Comparison of ENCODE assay signal across 8 cellular contexts in genomic region chr1:64956733-64957441, GRCh38. TPM values are rescaled to one million over a fixed set of nuclear protein-coding genes. Genes with fewer than 3 reads are reported as not detected.
DNase-seq lines count a peak whose midpoint lies in the region; ATAC-seq and TF ChIP-seq lines count a peak whose summit lies in the region.

No MANE protein-coding gene starts in this region.

- no peaks in the 10 kb centered on the region for H3K36me3 ChIP-seq in CD4-positive, alpha-beta memory T cell (ENCODE audit: insufficient read depth, low read length)
- H3K36me3 ChIP-seq in gastrocnemius medialis (no peaks in the 10 kb centered on the region), Caco-2 (ENCODE audit: control insufficient read depth, insufficient read depth, low read length) (no peaks in the 10 kb centered on the region)

- no peaks in the 10 kb centered on the region for H3K9me3 Mint-ChIP-seq in CD4-positive, alpha-beta memory T cell
- no peaks in the 10 kb centered on the region for H3K9me3 Mint-ChIP-seq in activated T-helper 1 cell treated with anti-CD3 and anti-CD28 coated beads, Interleukin-12 subunit alpha, Interleukin-12 subunit beta, Interleukin-2, Interleukin-4 antibody, amounts not matched to agents 30 ng/mL and 10 ng/mL and 1 ng/mL, durations not matched to agents 14 hours and 24 hours and 36 hours
- H3K9me3 Mint-ChIP-seq in Caco-2 (ENCODE audit: unreplicated experiment) = no peaks in the 10 kb centered on the region

- peaks cover 15 to 51% (median 33%) of the 10 kb centered on the region in 4 donors for H3K4me1 Mint-ChIP-seq in CD4-positive, alpha-beta memory T cell
- H3K4me1 Mint-ChIP-seq in activated T-helper 1 cell treated with anti-CD3 and anti-CD28 coated beads, Interleukin-12 subunit alpha, Interleukin-12 subunit beta, Interleukin-2, Interleukin-4 antibody, amounts not matched to agents 30 ng/mL and 10 ng/mL and 1 ng/mL, durations not matched to agents 14 hours and 24 hours and 36 hours (ENCODE audit: low read depth) = peaks cover 63% of the 10 kb centered on the region
- H3K4me1 Mint-ChIP-seq in Caco-2 (ENCODE audit: low read depth, unreplicated experiment) = peaks cover 9% of the 10 kb centered on the region

- BruUV-seq in Caco-2 (replicated peaks; lab: Mats Ljungman, UMichigan) = no TSS peak

- peaks cover 99% of the 10 kb centered on the region for H3K4me1 ChIP-seq in CD4-positive, alpha-beta memory T cell (ENCODE audit: insufficient read depth, low read length)
- H3K4me1 ChIP-seq in gastrocnemius medialis (peaks cover 60 to 87% of the 10 kb centered on the region in 2 donors), Caco-2 (peaks cover 13% of the 10 kb centered on the region)

- peak; percentile 88 for ATAC-seq in GM19395 (IDR thresholded peaks at IDR 0.05; ENCODE audit: unreplicated experiment)
- ATAC-seq in HG03196 (IDR thresholded peaks at IDR 0.05; ENCODE audit: unreplicated experiment) = peak; percentile 83
- no peak for ATAC-seq in gastrocnemius medialis

- POLR2A ChIA-PET in CD4-positive, alpha-beta memory T cell (lab: Charles Lee; ENCODE audit: partially characterized antibody) = interaction anchor here (0.7 to 3.1 kb wide), 4 partner anchors 9 to 111 kb away, joined by 3 to 22 read pairs (median 4); partner anchors contain the start of gene JAK1
- POLR2A ChIA-PET in Caco-2 (lab: Charles Lee) = interaction anchor here (0.5 kb wide), 1 partner anchor 79 kb away, joined by 3 read pairs; no protein-coding TSS in a partner anchor

- intact Hi-C loops in CD4-positive, alpha-beta memory T cell (cut with micrococcal nuclease) = loop anchor here (1.0 kb wide), 1 partner anchor 7 kb away; no protein-coding TSS in a partner anchor
- intact Hi-C loops in activated T-helper 1 cell treated with anti-CD3 and anti-CD28 coated beads, Interleukin-12 subunit alpha, Interleukin-12 subunit beta, Interleukin-2, Interleukin-4 antibody, amounts not matched to agents 30 ng/mL and 10 ng/mL and 1 ng/mL, durations not matched to agents 14 hours and 24 hours and 36 hours (cut with micrococcal nuclease) = loop anchor here (1.0 kb wide), 4 partner anchors 9 to 35 kb away; partner anchors contain the start of gene JAK1
- intact Hi-C loops in gastrocnemius medialis (cut with DNase I; ENCODE audit: low total_unique reads) (no loop called here), Caco-2 (cut with micrococcal nuclease; ENCODE audit: unreplicated experiment) (no loop called here)

- CTCF ChIA-PET in CD4-positive, alpha-beta memory T cell (lab: Charles Lee; ENCODE audit: partially characterized antibody) = interaction anchor here (0.6 kb wide), 1 partner anchor 133 kb away, joined by 3 read pairs; no protein-coding TSS in a partner anchor
- CTCF ChIA-PET in Caco-2 (lab: Charles Lee) = no interaction called here

- no peak for TF ChIP-seq POLR2A in gastrocnemius medialis (IDR thresholded peaks at IDR 0.05)

- H3K27me3 ChIP-seq in CD4-positive, alpha-beta memory T cell (ENCODE audit: insufficient read depth, low read length) = no peaks in the 10 kb centered on the region
- H3K27me3 ChIP-seq in gastrocnemius medialis (no peaks in the 10 kb centered on the region), Caco-2 (replicated peaks; ENCODE audit: control insufficient read depth, insufficient read depth, low read length) (no peaks in the 10 kb centered on the region)

- in situ Hi-C loops in gastrocnemius medialis (cut with MboI; ENCODE audit: low sequenced_read_pairs in 4 of 4) = no loop called here

- H3K9me3 ChIP-seq in CD4-positive, alpha-beta memory T cell (ENCODE audit: control insufficient read depth in 1 of 2, low read length in 2 of 2) = no peaks in the 10 kb centered on the region
- H3K9me3 ChIP-seq in gastrocnemius medialis (no peaks in the 10 kb centered on the region), Caco-2 (no peaks in the 10 kb centered on the region)

- no peak overlapping the region for H3K4me3 ChIP-seq in CD4-positive, alpha-beta memory T cell (ENCODE audit: low read length in 2 of 2)
- H3K4me3 ChIP-seq in gastrocnemius medialis (no peak overlapping the region), Caco-2 (ENCODE audit: low read depth, low read length) (no peak overlapping the region)

- TF ChIP-seq CTCF in gastrocnemius medialis (IDR thresholded peaks at IDR 0.05 in 4 of 5, conservative IDR thresholded peaks at IDR 0.05 in 1 of 5) (no peak), Caco-2 (IDR thresholded peaks at IDR 0.05; ENCODE audit: insufficient read depth in 1 of 2, low read depth in 1 of 2, low read length in 1 of 2, severe bottlenecking in 1 of 2, unreplicated experiment in 1 of 2) (no peak)

- peak overlapping the region; percentile 17 for H3K27ac ChIP-seq in CD4-positive, alpha-beta memory T cell (ENCODE audit: low read depth, low read length)
- H3K27ac ChIP-seq in gastrocnemius medialis = peak overlapping the region; percentile 75 to 89 (median 80)

- DNase-seq in CD4-positive, alpha-beta memory T cell = peak in 3 of 5 donors; percentile 22 to 48 (median 29)
- peak; percentile 14 for DNase-seq in activated T-helper 1 cell treated with anti-CD3 and anti-CD28 coated beads, Interleukin-12 subunit alpha, Interleukin-12 subunit beta, Interleukin-2, Interleukin-4 antibody, amounts not matched to agents 30 ng/mL and 10 ng/mL and 1 ng/mL, durations not matched to agents 14 hours and 24 hours and 36 hours (ENCODE audit: low spot score)
- DNase-seq in gastrocnemius medialis (no peak), AG08396 (ENCODE audit: low spot score) (no peak), DMS53 (lab: John Stamatoyannopoulos, UW) (no peak), Caco-2 (no peak)

- no peak overlapping the region for H3K4me3 Mint-ChIP-seq in CD4-positive, alpha-beta memory T cell
- H3K4me3 Mint-ChIP-seq in activated T-helper 1 cell treated with anti-CD3 and anti-CD28 coated beads, Interleukin-12 subunit alpha, Interleukin-12 subunit beta, Interleukin-2, Interleukin-4 antibody, amounts not matched to agents 30 ng/mL and 10 ng/mL and 1 ng/mL, durations not matched to agents 14 hours and 24 hours and 36 hours = no peak overlapping the region
- no peak overlapping the region for H3K4me3 Mint-ChIP-seq in Caco-2 (ENCODE audit: unreplicated experiment)

- H3K36me3 Mint-ChIP-seq in CD4-positive, alpha-beta memory T cell = peaks cover 0 to 3% of the 10 kb centered on the region in 2 donors
- H3K36me3 Mint-ChIP-seq in activated T-helper 1 cell treated with anti-CD3 and anti-CD28 coated beads, Interleukin-12 subunit alpha, Interleukin-12 subunit beta, Interleukin-2, Interleukin-4 antibody, amounts not matched to agents 30 ng/mL and 10 ng/mL and 1 ng/mL, durations not matched to agents 14 hours and 24 hours and 36 hours (ENCODE audit: low read depth) = peaks cover 9% of the 10 kb centered on the region
- H3K36me3 Mint-ChIP-seq in Caco-2 (ENCODE audit: insufficient read depth, unreplicated experiment) = peaks cover 8% of the 10 kb centered on the region

- H3K27ac Mint-ChIP-seq in CD4-positive, alpha-beta memory T cell = no peak overlapping the region
- no peak overlapping the region for H3K27ac Mint-ChIP-seq in activated T-helper 1 cell treated with anti-CD3 and anti-CD28 coated beads, Interleukin-12 subunit alpha, Interleukin-12 subunit beta, Interleukin-2, Interleukin-4 antibody, amounts not matched to agents 30 ng/mL and 10 ng/mL and 1 ng/mL, durations not matched to agents 14 hours and 24 hours and 36 hours
- H3K27ac Mint-ChIP-seq in Caco-2 (ENCODE audit: unreplicated experiment) = no peak overlapping the region

- H3K27me3 Mint-ChIP-seq in CD4-positive, alpha-beta memory T cell = no peaks in the 10 kb centered on the region
- H3K27me3 Mint-ChIP-seq in activated T-helper 1 cell treated with anti-CD3 and anti-CD28 coated beads, Interleukin-12 subunit alpha, Interleukin-12 subunit beta, Interleukin-2, Interleukin-4 antibody, amounts not matched to agents 30 ng/mL and 10 ng/mL and 1 ng/mL, durations not matched to agents 14 hours and 24 hours and 36 hours (ENCODE audit: insufficient read depth) = no peaks in the 10 kb centered on the region
- H3K27me3 Mint-ChIP-seq in Caco-2 (ENCODE audit: insufficient read depth, unreplicated experiment) = no peaks in the 10 kb centered on the region

RNA-seq across cellular contexts. Expression of gene JAK1, which starts 9.5 kb away (rescaled TPM):
- total RNA-seq in CD4-positive, alpha-beta memory T cell = 100 to 1,000 TPM; 370 to 372 TPM
- polyA plus RNA-seq in CD4-positive, alpha-beta memory T cell = 100 to 1,000 TPM; 163 to 258 TPM
- 102 TPM in 2 replicates for total RNA-seq in activated T-helper 1 cell treated with anti-CD3 and anti-CD28 coated beads, Interleukin-12 subunit alpha, Interleukin-12 subunit beta, Interleukin-2, Interleukin-4 antibody, amounts not matched to agents 30 ng/mL and 10 ng/mL and 1 ng/mL, durations not matched to agents 14 hours and 24 hours and 36 hours
- total RNA-seq in gastrocnemius medialis (100 to 1,000 TPM; 121 to 241 (median 165) TPM), Caco-2 (2022) (35.5 and 35.7 TPM in 2 replicates)

Comparison
In these comparisons a context has a peak if more than half of its experiments do, and no peak if none do; other contexts are left out.
1. DNase-seq: peak in CD4-positive, alpha-beta memory T cell (3 of 5) and activated T-helper 1 cell treated with anti-CD3 and anti-CD28 coated beads, Interleukin-12 subunit alpha, Interleukin-12 subunit beta, Interleukin-2, Interleukin-4 antibody, amounts not matched to agents 30 ng/mL and 10 ng/mL and 1 ng/mL, durations not matched to agents 14 hours and 24 hours and 36 hours (single experiment); none in gastrocnemius medialis (0 of 2), AG08396 (single experiment), DMS53 (single experiment) and Caco-2 (0 of 2).
2. ATAC-seq: peak in GM19395 (single experiment) and HG03196 (single experiment); none in gastrocnemius medialis (0 of 2).
3. intact Hi-C loops: an anchor here in CD4-positive, alpha-beta memory T cell (1.0 kb wide) and activated T-helper 1 cell treated with anti-CD3 and anti-CD28 coated beads, Interleukin-12 subunit alpha, Interleukin-12 subunit beta, Interleukin-2, Interleukin-4 antibody, amounts not matched to agents 30 ng/mL and 10 ng/mL and 1 ng/mL, durations not matched to agents 14 hours and 24 hours and 36 hours (1.0 kb wide); none called in gastrocnemius medialis and Caco-2.